ENCODE assay signal across 1 cellular context in genomic region chr3:127524300-127524896, GRCh38.
TF ChIP-seq lines count a peak whose summit lies in the region.

No MANE protein-coding gene starts in this region.

TF ChIP-seq in GM23338, 12 proteins besides CTCF, POLR2A, EP300 and RAD21 (continued from another document):
- TF ChIP-seq ETS1 (IDR thresholded peaks at IDR 0.05), result no peak
- TF ChIP-seq EZH2 (IDR thresholded peaks at IDR 0.05; ENCODE audit: low read depth, unreplicated experiment), result no peak
- TF ChIP-seq POLR2AphosphoS5 (IDR thresholded peaks at IDR 0.05; ENCODE audit: low read depth), result no peak
TF ChIP-seq in GM23338: peak in this region for 0.
